Comparison of ENCODE assay signal across 8 cellular contexts in genomic region chr5:168486136-168486879, GRCh38. TPM values are rescaled to one million over a fixed set of nuclear protein-coding genes. Genes with fewer than 3 reads are reported as not detected.
DNase-seq lines count a peak whose midpoint lies in the region; ATAC-seq and TF ChIP-seq lines count a peak whose summit lies in the region.

Gene RARS1, plus strand, starts transcription at chr5:168486471. Its CDS starts 28 bp downstream, at chr5:168486499.

- H3K27ac Mint-ChIP-seq in activated naive CD4-positive, alpha-beta T cell treated with anti-CD3 and anti-CD28 coated beads, Interleukin-2, amount 50 U/mL, for 72 hours: peak within 1 kb of the TSS; percentile 88 to 98

- peak within 1 kb of the TSS; percentile 1 for H3K27ac ChIP-seq in temporal lobe (ENCODE audit: low read depth, low read length)

- DNase-seq in NCI-H1092 (lab: John Stamatoyannopoulos, UW) (peak; percentile 84), glomerular endothelial cell (ENCODE audit: extremely low read depth, low read depth, low spot score) (peak; percentile 58), occipital lobe (lab: John Stamatoyannopoulos, UW) (peak; percentile 91)
- peak; percentile 86 to 94 for DNase-seq in activated naive CD4-positive, alpha-beta T cell treated with anti-CD3 and anti-CD28 coated beads, Interleukin-2, amount 50 U/mL, for 72 hours (ENCODE audit: low spot score in 2 of 2)

- peak; percentile 9 for TF ChIP-seq CTCF in GM12801 (IDR thresholded peaks at IDR 0.05; ENCODE audit: extremely low read depth, insufficient read length)

- H3K9me3 Mint-ChIP-seq in activated naive CD4-positive, alpha-beta T cell treated with anti-CD3 and anti-CD28 coated beads, Interleukin-2, amount 50 U/mL, for 72 hours: no peaks in the 10 kb centered on the region

- ATAC-seq in HG02610 (IDR thresholded peaks at IDR 0.05; ENCODE audit: unreplicated experiment) (peak; percentile 86), SK-N-SH treated with all-trans-retinoic acid at 6 μM for 48 hours (peak; percentile 99)
- ATAC-seq in activated naive CD4-positive, alpha-beta T cell treated with anti-CD3 and anti-CD28 coated beads, Interleukin-2, amount 50 U/mL, for 72 hours: peak; percentile 95 to 98

- H3K36me3 Mint-ChIP-seq in activated naive CD4-positive, alpha-beta T cell treated with anti-CD3 and anti-CD28 coated beads, Interleukin-2, amount 50 U/mL, for 72 hours: peaks cover 15 to 34% of the 10 kb centered on the region in 2 donors

TF ChIP-seq in SK-N-SH treated with all-trans-retinoic acid at 6 μM for 48 hours, 23 proteins besides CTCF, POLR2A, EP300 and RAD21:
- TF ChIP-seq ESRRG (CRISPR knock-in tag; IDR thresholded peaks at IDR 0.05): no peak
- peak; percentile 48; the same call in 1 of the 2 replicates for TF ChIP-seq TCF4 (CRISPR knock-in tag; IDR thresholded peaks at IDR 0.05; ENCODE audit: borderline replicate concordance)

RNA-seq across cellular contexts. Expression of gene RARS1, which starts in this region (rescaled TPM):
- 100 to 1,000 TPM; 108 to 115 TPM for total RNA-seq in activated naive CD4-positive, alpha-beta T cell treated with anti-CD3 and anti-CD28 coated beads, Interleukin-2, amount 50 U/mL, for 72 hours
- total RNA-seq in glomerular endothelial cell: 91.1 and 91.2 TPM in 2 replicates
- total RNA-seq in occipital lobe: 279 TPM
- 120 TPM for total RNA-seq in temporal lobe

Comparison
In these comparisons a context has a peak if more than half of its experiments do, and no peak if none do; other contexts are left out.
1. Peak in every context shown above with its lines: DNase-seq, ATAC-seq and H3K27ac ChIP-seq.